15 cellular contexts compared by ENCODE assay signal in the genomic region with DNA sequence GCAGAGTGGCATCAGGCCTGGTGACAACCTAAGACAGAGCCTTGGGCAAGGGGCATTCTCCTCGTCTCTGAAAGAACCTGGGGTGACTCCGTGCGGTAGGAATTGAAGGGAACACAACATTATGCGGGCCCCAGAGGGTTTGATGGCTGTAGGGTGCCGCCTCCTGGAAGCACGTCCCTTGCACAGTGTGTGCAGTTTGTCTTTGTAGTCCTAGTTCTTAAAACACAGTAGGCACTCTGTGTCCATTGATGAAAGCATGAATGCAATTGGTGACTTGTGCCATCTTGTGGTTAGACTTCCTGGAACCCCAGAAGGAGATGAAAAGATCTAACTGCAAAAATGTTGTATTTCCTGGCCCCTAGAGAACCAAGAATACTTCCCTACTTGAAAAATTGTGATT.
DNase-seq lines count a peak whose midpoint lies in the region; ATAC-seq and TF ChIP-seq lines count a peak whose summit lies in the region.
"Had no signal": no experiment of that assay in that cellular context is flagged by ENCODE, and none has a peak within 500 bp of the region (broad histone marks: within the 10 kb centered on the region; RNA-seq: fewer than 3 reads in every experiment).

No MANE protein-coding gene starts in this region.

- peaks cover 6% of the 10 kb centered on the region for H3K4me1 Mint-ChIP-seq in activated CD4-positive, alpha-beta T cell treated with anti-CD3 and anti-CD28 coated beads, Interleukin-2, amount 10 ng/mL, durations not matched to agents 24 days and 14 days
- H3K4me1 Mint-ChIP-seq in neural crest cell, result peaks cover 37% of the 10 kb centered on the region

- H3K4me2 ChIP-seq in HCT116 (ENCODE audit: low read length), result no peak overlapping the region

- H3K4me1 ChIP-seq in HCT116 (ENCODE audit: control insufficient read depth in 1 of 2, insufficient read depth in 2 of 2, low read length in 2 of 2) (no peaks in the 10 kb centered on the region), ascending aorta (no peaks in the 10 kb centered on the region)
- H3K4me1 ChIP-seq: gastrocnemius medialis, Peyer's patch, uterus had no signal

- H3K27ac ChIP-seq in HCT116 (ENCODE audit: low read depth, low read length), result no peak overlapping the region
- H3K27ac ChIP-seq in WERI-Rb-1, result no peak overlapping the region
- no peak overlapping the region for H3K27ac ChIP-seq in ascending aorta
- H3K27ac ChIP-seq: gastrocnemius medialis, Peyer's patch, uterus had no signal

- CTCF ChIA-PET in HCT116 (lab: Charles Lee), result interaction anchor here (1.7 kb wide), 1 partner anchor 169 kb away, joined by 11 read pairs; no protein-coding TSS in a partner anchor

- TF ChIP-seq RAD21 in HCT116 (IDR thresholded peaks at IDR 0.05; ENCODE audit: low read depth), result peak; percentile 67

- no peak overlapping the region for H3K4me3 Mint-ChIP-seq in activated CD4-positive, alpha-beta T cell treated with anti-CD3 and anti-CD28 coated beads, Interleukin-2, amount 10 ng/mL, durations not matched to agents 24 days and 14 days
- no peak overlapping the region for H3K4me3 Mint-ChIP-seq in neural crest cell

- H3K36me3 ChIP-seq in HCT116 (ENCODE audit: control insufficient read depth in 1 of 2, insufficient read depth in 2 of 2, low read length in 2 of 2) (no peaks in the 10 kb centered on the region), WERI-Rb-1 (no peaks in the 10 kb centered on the region), ascending aorta (no peaks in the 10 kb centered on the region)
- H3K36me3 ChIP-seq: gastrocnemius medialis, Peyer's patch, uterus had no signal

- no peaks in the 10 kb centered on the region for H3K9me2 ChIP-seq in HCT116 (ENCODE audit: insufficient read depth)

- no peaks in the 10 kb centered on the region for H4K20me1 ChIP-seq in HCT116 (ENCODE audit: insufficient read depth)

- H3K4me3 ChIP-seq in HCT116 (replicated peaks in 1 of 2; ENCODE audit: low read depth in 1 of 2, low read length in 2 of 2), result no peak overlapping the region
- no peak overlapping the region for H3K4me3 ChIP-seq in WERI-Rb-1 (ENCODE audit: low read depth, low read length)
- H3K4me3 ChIP-seq in ascending aorta, result no peak overlapping the region
- H3K4me3 ChIP-seq: gastrocnemius medialis, Peyer's patch, uterus had no signal

- no peaks in the 10 kb centered on the region for H3K27me3 Mint-ChIP-seq in activated CD4-positive, alpha-beta T cell treated with anti-CD3 and anti-CD28 coated beads, Interleukin-2, amount 10 ng/mL, durations not matched to agents 24 days and 14 days
- no peaks in the 10 kb centered on the region for H3K27me3 Mint-ChIP-seq in neural crest cell (ENCODE audit: low read depth)

- TF ChIP-seq POLR2A in HCT116 (IDR thresholded peaks at IDR 0.05; ENCODE audit: borderline replicate concordance, extremely low read depth, insufficient read depth, insufficient read length), result no peak

- no TSS peak for BruUV-seq in HCT116 (replicated peaks; lab: Mats Ljungman, UMichigan)

- no peaks in the 10 kb centered on the region for H3K79me2 ChIP-seq in HCT116 (ENCODE audit: insufficient read depth, low read length)

- H3K9me3 ChIP-seq in HCT116 (ENCODE audit: control insufficient read depth in 1 of 2, insufficient read depth in 1 of 2, low read depth in 1 of 2, low read length in 2 of 2), result no peaks in the 10 kb centered on the region
- H3K9me3 ChIP-seq in WERI-Rb-1 (ENCODE audit: severe bottlenecking), result peaks cover 3% of the 10 kb centered on the region
- no peaks in the 10 kb centered on the region for H3K9me3 ChIP-seq in ascending aorta
- H3K9me3 ChIP-seq: gastrocnemius medialis, Peyer's patch, uterus had no signal

- DNase-seq in activated CD4-positive, alpha-beta T cell treated with anti-CD3 and anti-CD28 coated beads, Interleukin-2, amount 10 ng/mL, durations not matched to agents 24 days and 14 days, result peak; percentile 62
- DNase-seq in activated CD4-positive, alpha-beta T cell treated with anti-CD3 and anti-CD28 coated beads, Interleukin-2, amount 50 U/mL, for 1 hour, result no peak
- peak; percentile 26 for DNase-seq in HCT116 (ENCODE audit: low read depth, low spot score)
- no peak for DNase-seq in WERI-Rb-1
- no peak for DNase-seq in neural crest cell (ENCODE audit: low read depth, low spot score)
- no peak for DNase-seq in activated effector memory CD4-positive, alpha-beta T cell treated with anti-CD3 and anti-CD28 coated beads, Interleukin-2, amount 50 U/mL, for 16 hours
- DNase-seq in ascending aorta (ENCODE audit: low spot score in 2 of 2), result no peak
- DNase-seq: activated CD8-positive, alpha-beta memory T cell treated with anti-CD3 and anti-CD28 coated beads, Interleukin-2, amount 50 U/mL, for 48 hours; effector CD4-positive, alpha-beta T cell; gastrocnemius medialis; Peyer's patch; retina; stimulated activated CD4-positive, alpha-beta T cell treated with anti-CD3 and anti-CD28 coated beads, Interleukin-1b, Interleukin-23, amount 100 ng/mL, for 48 hours; uterus had no signal

- no peak overlapping the region for H2AFZ ChIP-seq in HCT116 (ENCODE audit: low read depth, low read length, poor library complexity, severe bottlenecking)

- intact Hi-C loops in activated CD4-positive, alpha-beta T cell treated with anti-CD3 and anti-CD28 coated beads, Interleukin-2, amount 10 ng/mL, durations not matched to agents 24 days and 14 days (cut with micrococcal nuclease), result no loop called here
- intact Hi-C loops in HCT116 (cut with micrococcal nuclease) (loop anchor here (1.0 kb wide), 1 partner anchor 169 kb away; no protein-coding TSS in a partner anchor), ascending aorta (cut with DNase I) (no loop called here)

- POLR2A ChIA-PET in HCT116 (lab: Charles Lee), result no interaction called here

- ATAC-seq in HCT116, result peak; percentile 78
- ATAC-seq in GM21619 (IDR thresholded peaks at IDR 0.05; ENCODE audit: unreplicated experiment), result no peak
- ATAC-seq: gastrocnemius medialis had no signal

- H3K9me3 Mint-ChIP-seq in activated CD4-positive, alpha-beta T cell treated with anti-CD3 and anti-CD28 coated beads, Interleukin-2, amount 10 ng/mL, durations not matched to agents 24 days and 14 days, result no peaks in the 10 kb centered on the region
- peaks cover 5% of the 10 kb centered on the region for H3K9me3 Mint-ChIP-seq in neural crest cell

- H3K27me3 ChIP-seq in HCT116 (ENCODE audit: insufficient read depth, low read length) (peaks cover 8% of the 10 kb centered on the region; the same call in 1 of the 2 replicates), WERI-Rb-1 (ENCODE audit: insufficient read depth, low read depth, severe bottlenecking) (peaks cover 2% of the 10 kb centered on the region), ascending aorta (no peaks in the 10 kb centered on the region)
- H3K27me3 ChIP-seq: gastrocnemius medialis, Peyer's patch, uterus had no signal

- no peak overlapping the region for H3K27ac Mint-ChIP-seq in activated CD4-positive, alpha-beta T cell treated with anti-CD3 and anti-CD28 coated beads, Interleukin-2, amount 10 ng/mL, durations not matched to agents 24 days and 14 days
- peak overlapping the region; percentile 13 for H3K27ac Mint-ChIP-seq in neural crest cell (ENCODE audit: unreplicated experiment)

- no peaks in the 10 kb centered on the region for H3K36me3 Mint-ChIP-seq in activated CD4-positive, alpha-beta T cell treated with anti-CD3 and anti-CD28 coated beads, Interleukin-2, amount 10 ng/mL, durations not matched to agents 24 days and 14 days (ENCODE audit: low read depth)
- H3K36me3 Mint-ChIP-seq in neural crest cell (ENCODE audit: low read depth), result no peaks in the 10 kb centered on the region

- RAD21 ChIA-PET in HCT116 (lab: Charles Lee; ENCODE audit: low non-redundant PET in 1 of 2, low total read pairs in 2 of 2, uncharacterized antibody in 2 of 2, unreplicated experiment in 2 of 2), result no interaction called here

- peak; percentile 15 to 70 (median 38); a peak in 3 of 6 replicates for TF ChIP-seq CTCF in HCT116 (IDR thresholded peaks at IDR 0.05 in 2 of 3, conservative IDR thresholded peaks at IDR 0.05 in 1 of 3; ENCODE audit: borderline replicate concordance in 1 of 3, insufficient read depth in 1 of 3, low read depth in 2 of 3, low read length in 2 of 3)
- peak; percentile 22; the same call in 1 of the 2 replicates for TF ChIP-seq CTCF in WERI-Rb-1 (IDR thresholded peaks at IDR 0.05; ENCODE audit: low read depth, low read length)
- no peak for TF ChIP-seq CTCF in neural crest cell (conservative IDR thresholded peaks at IDR 0.05)
- no peak for TF ChIP-seq CTCF in ascending aorta (IDR thresholded peaks at IDR 0.05)

- H3K9ac ChIP-seq in HCT116 (ENCODE audit: low read length), result no peak overlapping the region

TF ChIP-seq in HCT116, 20 proteins besides CTCF, POLR2A, EP300 and RAD21:
- TF ChIP-seq ELF1 (IDR thresholded peaks at IDR 0.05; ENCODE audit: borderline replicate concordance, low read depth), result no peak
- TF ChIP-seq TCF7L2 (IDR thresholded peaks at IDR 0.05; ENCODE audit: borderline replicate concordance, extremely low read depth, insufficient read depth, insufficient read length), result peak; percentile 39

Comparison
In these comparisons a context has a peak if more than half of its experiments do, and no peak if none do; other contexts are left out.
1. DNase-seq: peak in activated CD4-positive, alpha-beta T cell treated with anti-CD3 and anti-CD28 coated beads, Interleukin-2, amount 10 ng/mL, durations not matched to agents 24 days and 14 days (single experiment) and HCT116 (single experiment); none in activated CD4-positive, alpha-beta T cell treated with anti-CD3 and anti-CD28 coated beads, Interleukin-2, amount 50 U/mL, for 1 hour (single experiment), WERI-Rb-1 (single experiment), neural crest cell (single experiment), activated effector memory CD4-positive, alpha-beta T cell treated with anti-CD3 and anti-CD28 coated beads, Interleukin-2, amount 50 U/mL, for 16 hours (single experiment) and ascending aorta (0 of 2).
2. CTCF ChIP-seq: peak in HCT116 (3 of 3) and WERI-Rb-1 (single experiment); none in neural crest cell (single experiment) and ascending aorta (0 of 3).